ENCODE assay signal across 16 cellular contexts in genomic region chr3:53155763-53156162, GRCh38. TPM values are rescaled to one million over a fixed set of nuclear protein-coding genes. Genes with fewer than 3 reads are reported as not detected.
DNase-seq lines count a peak whose midpoint lies in the region; ATAC-seq and TF ChIP-seq lines count a peak whose summit lies in the region.
"Had no signal": no experiment of that assay in that cellular context is flagged by ENCODE, and none has a peak within 500 bp of the region (broad histone marks: within the 10 kb centered on the region; RNA-seq: fewer than 3 reads in every experiment).

No MANE protein-coding gene starts in this region.

- peak; percentile 24 for DNase-seq in DMS53 treated with DMSO at 0.1 percent for 48 hours (lab: John Stamatoyannopoulos, UW; ENCODE audit: unreplicated experiment)
- DNase-seq in NCI-H510A (lab: John Stamatoyannopoulos, UW): peak; percentile 72
- DNase-seq in foreskin keratinocyte: no peak
- DNase-seq in neural progenitor cell (ENCODE audit: low spot score): peak; percentile 43
- DNase-seq in activated CD4-positive, alpha-beta T cell treated with anti-CD3 and anti-CD28 coated beads, Interleukin-2, amount 50 U/mL, for 1 hour: no peak
- DNase-seq in activated naive CD4-positive, alpha-beta T cell treated with anti-CD3 and anti-CD28 coated beads, Interleukin-2, amount 50 U/mL, for 16 hours: no peak
- no peak for DNase-seq in kidney glomerular epithelial cell (lab: John Stamatoyannopoulos, UW)
- DNase-seq: activated CD4-positive, CD25-positive, alpha-beta regulatory T cell; activated naive CD4-positive, alpha-beta T cell treated with anti-CD3 and anti-CD28 coated beads, Interleukin-2, amount 10 ng/mL, durations not matched to agents 7 days and 5 days; DND-41; hippocampal formation; MV-4-11; NCI-H446 treated with DMSO at 0.1 percent for 48 hours; stimulated activated naive B cell treated with anti-CD40 and anti-IgM and Interleukin-4, amounts not matched to agents 10 μg/mL and 1 μg/mL and 100 μg/mL, for 72 hours had no signal

- H3K9ac ChIP-seq in neural progenitor cell: no peak overlapping the region

- H3K27ac Mint-ChIP-seq in neural progenitor cell: no peak overlapping the region
- H3K27ac Mint-ChIP-seq: activated naive CD4-positive, alpha-beta T cell treated with anti-CD3 and anti-CD28 coated beads, Interleukin-2, amount 10 ng/mL, durations not matched to agents 7 days and 5 days; brain; stimulated activated naive B cell treated with anti-CD40 and anti-IgM and Interleukin-4, amounts not matched to agents 10 μg/mL and 1 μg/mL and 100 μg/mL, for 72 hours had no signal

- peaks cover 2% of the 10 kb centered on the region for H3K36me3 Mint-ChIP-seq in neural progenitor cell
- H3K36me3 Mint-ChIP-seq: activated naive CD4-positive, alpha-beta T cell treated with anti-CD3 and anti-CD28 coated beads, Interleukin-2, amount 10 ng/mL, durations not matched to agents 7 days and 5 days; brain had no signal

- TF ChIP-seq CTCF in foreskin keratinocyte (conservative IDR thresholded peaks at IDR 0.05) (no peak), neural progenitor cell (IDR thresholded peaks at IDR 0.05) (no peak)

- no peaks in the 10 kb centered on the region for H3K36me3 ChIP-seq in neural progenitor cell

- peaks cover 14% of the 10 kb centered on the region for H3K4me1 Mint-ChIP-seq in neural progenitor cell

- H3K27me3 ChIP-seq in foreskin keratinocyte (peaks cover 37% of the 10 kb centered on the region), neural progenitor cell (peaks cover 43% of the 10 kb centered on the region)

- no peaks in the 10 kb centered on the region for H3F3A ChIP-seq in neural progenitor cell (ENCODE audit: low read depth)

- H3K4me3 ChIP-seq in neural progenitor cell: no peak overlapping the region

- no peaks in the 10 kb centered on the region for H3K9me3 ChIP-seq in neural progenitor cell (ENCODE audit: low read depth)

- H3K27me3 Mint-ChIP-seq in neural progenitor cell (ENCODE audit: insufficient read depth, low read depth): peaks cover 40% of the 10 kb centered on the region

- H3K79me2 ChIP-seq in neural progenitor cell (ENCODE audit: low read depth): no peaks in the 10 kb centered on the region

- H2AFZ ChIP-seq in neural progenitor cell (replicated peaks): no peak overlapping the region

- ATAC-seq in foreskin keratinocyte (peak; percentile 1), HG02852 (IDR thresholded peaks at IDR 0.05; ENCODE audit: unreplicated experiment) (no peak)
- ATAC-seq: stimulated activated naive B cell treated with anti-CD40 and anti-IgM and Interleukin-4, amounts not matched to agents 10 μg/mL and 1 μg/mL and 100 μg/mL, for 72 hours had no signal

- H3K4me2 ChIP-seq in neural progenitor cell: no peak overlapping the region

- H3K27ac ChIP-seq in foreskin keratinocyte (no peak overlapping the region), neural progenitor cell (no peak overlapping the region)

- no peaks in the 10 kb centered on the region for H3K9me3 Mint-ChIP-seq in neural progenitor cell
- H3K9me3 Mint-ChIP-seq: activated naive CD4-positive, alpha-beta T cell treated with anti-CD3 and anti-CD28 coated beads, Interleukin-2, amount 10 ng/mL, durations not matched to agents 7 days and 5 days; brain; stimulated activated naive B cell treated with anti-CD40 and anti-IgM and Interleukin-4, amounts not matched to agents 10 μg/mL and 1 μg/mL and 100 μg/mL, for 72 hours had no signal

- no peaks in the 10 kb centered on the region for H4K20me1 ChIP-seq in neural progenitor cell (ENCODE audit: low read depth)

- H3K4me1 ChIP-seq in foreskin keratinocyte (no peaks in the 10 kb centered on the region), neural progenitor cell (peaks cover 15% of the 10 kb centered on the region)

- H3K4me3 Mint-ChIP-seq in neural progenitor cell: no peak overlapping the region
- H3K4me3 Mint-ChIP-seq: activated naive CD4-positive, alpha-beta T cell treated with anti-CD3 and anti-CD28 coated beads, Interleukin-2, amount 10 ng/mL, durations not matched to agents 7 days and 5 days had no signal

RNA-seq across cellular contexts. Expression of gene PRKCD, which starts 5.2 kb away (rescaled TPM):
- total RNA-seq in foreskin keratinocyte (10.1 and 12.4 TPM in 2 replicates), neural progenitor cell (ENCODE audit: low replicate concordance) (4.9 and 8.9 TPM in 2 replicates)
- 17.9 and 18.2 TPM in 2 replicates for polyA plus RNA-seq in foreskin keratinocyte

RNA-seq across cellular contexts. Expression of gene RFT1, which starts 25.5 kb away (rescaled TPM):
- total RNA-seq in foreskin keratinocyte (30.1 and 36.0 TPM in 2 replicates), neural progenitor cell (ENCODE audit: low replicate concordance) (17.0 and 17.2 TPM in 2 replicates)
- 27.9 and 34.1 TPM in 2 replicates for polyA plus RNA-seq in foreskin keratinocyte

Comparison
In these comparisons a context has a peak if more than half of its experiments do, and no peak if none do; other contexts are left out.
1. DNase-seq: peak in DMS53 treated with DMSO at 0.1 percent for 48 hours (single experiment), NCI-H510A (single experiment) and neural progenitor cell (single experiment); none in foreskin keratinocyte (0 of 2), activated CD4-positive, alpha-beta T cell treated with anti-CD3 and anti-CD28 coated beads, Interleukin-2, amount 50 U/mL, for 1 hour (single experiment), activated naive CD4-positive, alpha-beta T cell treated with anti-CD3 and anti-CD28 coated beads, Interleukin-2, amount 50 U/mL, for 16 hours (single experiment) and kidney glomerular epithelial cell (single experiment).